18 cellular contexts compared by ENCODE assay signal in the genomic region with DNA sequence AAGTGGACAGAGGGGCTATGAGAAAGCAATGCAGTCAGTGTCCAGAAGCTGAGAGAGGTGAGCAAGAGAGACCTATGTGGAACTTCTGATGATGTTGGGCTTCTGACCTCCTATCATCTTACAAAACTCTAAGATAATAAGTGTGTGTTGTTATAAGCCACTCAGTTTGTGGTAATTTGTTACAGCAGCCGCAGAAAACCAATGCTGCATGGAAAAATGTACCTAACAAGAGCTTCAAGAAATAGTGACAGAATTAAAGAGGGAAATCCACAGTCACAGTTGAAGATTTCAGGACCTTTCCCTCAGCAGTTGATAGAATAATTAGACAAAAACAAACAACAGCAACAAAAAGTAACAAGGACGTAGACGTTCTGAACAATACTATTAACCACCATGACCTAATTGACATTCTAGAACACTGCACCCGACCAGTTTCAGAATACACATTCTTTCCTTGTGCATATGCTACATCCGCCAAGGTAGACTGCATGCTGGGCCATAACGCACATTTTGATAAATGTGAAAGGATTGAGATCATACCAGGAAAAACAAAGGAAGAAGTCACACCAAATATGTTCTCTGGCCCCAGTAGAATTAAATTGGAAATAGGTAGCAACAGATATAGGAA. TPM values are rescaled to one million over a fixed set of nuclear protein-coding genes. Genes with fewer than 3 reads are reported as not detected.
A peak's percentile ranks its signal among the peaks of the same experiment; 100 is the strongest.
DNase-seq lines count a peak whose midpoint lies in the region; ATAC-seq, FAIRE-seq and TF ChIP-seq lines count a peak whose summit lies in the region.
"Had no signal": no experiment of that assay in that cellular context is flagged by ENCODE, and none has a peak within 500 bp of the region (broad histone marks: within the 10 kb centered on the region; RNA-seq: fewer than 3 reads in every experiment).

No MANE protein-coding gene starts in this region.

- SMC1A ChIA-PET in GM12878 (lab: Charles Lee; ENCODE audit: uncharacterized antibody, unreplicated experiment), result interaction anchor here (1.0 to 3.1 kb wide), 3 partner anchors 8 to 45 kb away, joined by 4 to 27 read pairs (median 4); no protein-coding TSS in a partner anchor

- H3K27ac Mint-ChIP-seq in activated T-cell treated with anti-CD3 and anti-CD28 coated beads, Interleukin-2, amount 50 U/mL, for 24 hours, result peak overlapping the region; percentile 98
- H3K27ac Mint-ChIP-seq in T-helper 1 cell treated with Interleukin-12 subunit alpha and Interleukin-12 subunit beta and Interleukin-4 antibody, amounts not matched to agents 30 μg/mL and 1 μg/mL, for 36 hours, result peak overlapping the region; percentile 97
- H3K27ac Mint-ChIP-seq in stimulated activated naive B cell treated with anti-CD40 and anti-IgM and Interleukin-4, amounts not matched to agents 10 μg/mL and 1 μg/mL and 100 μg/mL, for 72 hours, result peak overlapping the region; percentile 91
- H3K27ac Mint-ChIP-seq in glutamatergic neuron (ENCODE audit: unreplicated experiment), result no peak overlapping the region

- peak overlapping the region; percentile 86 for H3K4me3 Mint-ChIP-seq in activated T-cell treated with anti-CD3 and anti-CD28 coated beads, Interleukin-2, amount 50 U/mL, for 24 hours
- H3K4me3 Mint-ChIP-seq in T-helper 1 cell treated with Interleukin-12 subunit alpha and Interleukin-12 subunit beta and Interleukin-4 antibody, amounts not matched to agents 30 μg/mL and 1 μg/mL, for 36 hours, result peak overlapping the region; percentile 52
- H3K4me3 Mint-ChIP-seq in stimulated activated naive B cell treated with anti-CD40 and anti-IgM and Interleukin-4, amounts not matched to agents 10 μg/mL and 1 μg/mL and 100 μg/mL, for 72 hours, result peak overlapping the region in 1 of 2 donors; percentile 50
- H3K4me3 Mint-ChIP-seq in glutamatergic neuron (ENCODE audit: unreplicated experiment), result no peak overlapping the region

- no peak for DNase-seq in activated T-cell treated with anti-CD3 and anti-CD28 coated beads, Interleukin-2, amount 50 U/mL, for 24 hours
- no peak for DNase-seq in activated T-cell treated with anti-CD3 and anti-CD28 coated beads, Interleukin-2, amount 50 U/mL, for 1 hour
- DNase-seq in GM12878 (ENCODE audit: low read depth, low spot score), result no peak
- DNase-seq in stimulated activated naive B cell treated with anti-CD40 and anti-IgM and Interleukin-4, amounts not matched to agents 10 μg/mL and 1 μg/mL and 100 μg/mL, for 72 hours, result no peak
- no peak for DNase-seq in glutamatergic neuron
- DNase-seq in OCI-M1 (lab: John Stamatoyannopoulos, UW), result no peak
- no peak for DNase-seq in midbrain (lab: John Stamatoyannopoulos, UW)
- DNase-seq: activated gamma-delta T cell treated with Interleukin-2 at 50 U/mL for 16 hours; effector CD8-positive, alpha-beta T cell; GDM1; hippocampal formation; NCI-H2029; NCI-H748 treated with DMSO at 0.1 percent for 48 hours; psoas muscle; tibial artery had no signal

- peaks cover 20% of the 10 kb centered on the region for H3K36me3 Mint-ChIP-seq in activated T-cell treated with anti-CD3 and anti-CD28 coated beads, Interleukin-2, amount 50 U/mL, for 24 hours (ENCODE audit: low read depth)
- peaks cover 36% of the 10 kb centered on the region for H3K36me3 Mint-ChIP-seq in T-helper 1 cell treated with Interleukin-12 subunit alpha and Interleukin-12 subunit beta and Interleukin-4 antibody, amounts not matched to agents 30 μg/mL and 1 μg/mL, for 36 hours (ENCODE audit: low read depth)
- peaks cover 0 to 12% of the 10 kb centered on the region in 2 donors for H3K36me3 Mint-ChIP-seq in stimulated activated naive B cell treated with anti-CD40 and anti-IgM and Interleukin-4, amounts not matched to agents 10 μg/mL and 1 μg/mL and 100 μg/mL, for 72 hours
- H3K36me3 Mint-ChIP-seq in glutamatergic neuron (ENCODE audit: unreplicated experiment), result no peaks in the 10 kb centered on the region

- in situ Hi-C loops in GM12878 (cut with MboI), result no loop called here

- H4K20me1 ChIP-seq in GM12878 (ENCODE audit: control insufficient read depth, insufficient read depth), result no peaks in the 10 kb centered on the region

- H2AFZ ChIP-seq in GM12878 (ENCODE audit: control insufficient read depth, low read depth, low read length), result no peak overlapping the region

- peaks cover 38% of the 10 kb centered on the region for H3K79me2 ChIP-seq in GM12878 (ENCODE audit: control insufficient read depth, insufficient read depth, low read length)

- BruUV-seq in GM12878 (replicated peaks; lab: Mats Ljungman, UMichigan), result no TSS peak

- ATAC-seq in GM12878, result no peak
- no peak for ATAC-seq in stimulated activated naive B cell treated with anti-CD40 and anti-IgM and Interleukin-4, amounts not matched to agents 10 μg/mL and 1 μg/mL and 100 μg/mL, for 72 hours (replicated peaks)
- ATAC-seq: A549, psoas muscle had no signal

- 95% methylated on average over 6 of the region's 6 CpGs for WGBS in GM12878 (ENCODE audit: insufficient coverage, insufficient replicate concordance, low lambda C conversion rate, missing lambda C conversion rate)

- peaks cover 93% of the 10 kb centered on the region for H3K4me1 Mint-ChIP-seq in activated T-cell treated with anti-CD3 and anti-CD28 coated beads, Interleukin-2, amount 50 U/mL, for 24 hours (ENCODE audit: low read depth)
- H3K4me1 Mint-ChIP-seq in T-helper 1 cell treated with Interleukin-12 subunit alpha and Interleukin-12 subunit beta and Interleukin-4 antibody, amounts not matched to agents 30 μg/mL and 1 μg/mL, for 36 hours (ENCODE audit: low read depth), result peaks cover 58% of the 10 kb centered on the region
- peaks cover 56 to 79% of the 10 kb centered on the region in 2 donors for H3K4me1 Mint-ChIP-seq in stimulated activated naive B cell treated with anti-CD40 and anti-IgM and Interleukin-4, amounts not matched to agents 10 μg/mL and 1 μg/mL and 100 μg/mL, for 72 hours
- peaks cover 22% of the 10 kb centered on the region for H3K4me1 Mint-ChIP-seq in glutamatergic neuron (ENCODE audit: low read depth, unreplicated experiment)

- no peak overlapping the region; the same call in 1 of the 2 replicates for H3K4me3 ChIP-seq in GM12878
- H3K4me3 ChIP-seq: A549, psoas muscle, tibial artery had no signal

- CTCF ChIA-PET in GM12878 (lab: Yijun Ruan, JAX), result interaction anchor here (3.5 kb wide), 1 partner anchor 9 kb away, joined by 28 read pairs; no protein-coding TSS in a partner anchor

- no peaks in the 10 kb centered on the region for H3K9me3 Mint-ChIP-seq in activated T-cell treated with anti-CD3 and anti-CD28 coated beads, Interleukin-2, amount 50 U/mL, for 24 hours
- H3K9me3 Mint-ChIP-seq in T-helper 1 cell treated with Interleukin-12 subunit alpha and Interleukin-12 subunit beta and Interleukin-4 antibody, amounts not matched to agents 30 μg/mL and 1 μg/mL, for 36 hours, result no peaks in the 10 kb centered on the region
- peaks cover 0 to 2% of the 10 kb centered on the region in 2 donors for H3K9me3 Mint-ChIP-seq in stimulated activated naive B cell treated with anti-CD40 and anti-IgM and Interleukin-4, amounts not matched to agents 10 μg/mL and 1 μg/mL and 100 μg/mL, for 72 hours
- H3K9me3 Mint-ChIP-seq in glutamatergic neuron (ENCODE audit: unreplicated experiment), result peaks cover 1% of the 10 kb centered on the region

- no peak overlapping the region for H3K27ac ChIP-seq in GM12878 (ENCODE audit: control insufficient read depth, insufficient read depth)
- H3K27ac ChIP-seq: A549, psoas muscle, tibial artery had no signal

- RAD21 ChIA-PET in GM12878 (lab: Charles Lee; ENCODE audit: unreplicated experiment), result interaction anchor here (4.5 kb wide), 1 partner anchor 11 kb away, joined by 33 read pairs; no protein-coding TSS in a partner anchor

- no peak overlapping the region; the same call in 1 of the 2 replicates for H3K4me2 ChIP-seq in GM12878 (ENCODE audit: control insufficient read depth, insufficient read depth)
- H3K4me2 ChIP-seq: A549 had no signal

- TF ChIP-seq CTCF in GM12878 (IDR thresholded peaks at IDR 0.05 in 2 of 3, conservative IDR thresholded peaks at IDR 0.05 in 1 of 3; ENCODE audit: control insufficient read depth in 2 of 3, extremely low read depth in 1 of 3, insufficient read depth in 1 of 3, low read depth in 3 of 3, low read length in 3 of 3) (no peak), glutamatergic neuron (IDR thresholded peaks at IDR 0.05; ENCODE audit: partially characterized antibody, unreplicated experiment) (no peak)

- H3K9me3 ChIP-seq in GM12878 (replicated peaks; ENCODE audit: control insufficient read depth, insufficient read depth, low read length), result no peaks in the 10 kb centered on the region
- H3K9me3 ChIP-seq: A549, psoas muscle, tibial artery had no signal

- TF ChIP-seq RAD21 in GM12878 (IDR thresholded peaks at IDR 0.05; ENCODE audit: insufficient read depth, low read depth, low read length), result no peak

- no peak overlapping the region for H3K9ac ChIP-seq in GM12878 (ENCODE audit: control insufficient read depth, insufficient read depth, low read length)

- peaks cover 58% of the 10 kb centered on the region for H3K4me1 ChIP-seq in GM12878 (ENCODE audit: control insufficient read depth, insufficient read depth, low read length)

- no peak for TF ChIP-seq EP300 in GM12878 (IDR thresholded peaks at IDR 0.05; ENCODE audit: borderline replicate concordance in 1 of 2, control insufficient read depth in 1 of 2, low read depth in 2 of 2, low read length in 2 of 2)

- H3K27me3 ChIP-seq in GM12878 (replicated peaks in 1 of 2; ENCODE audit: control insufficient read depth in 2 of 2, insufficient read depth in 2 of 2, low read length in 1 of 2), result no peaks in the 10 kb centered on the region
- H3K27me3 ChIP-seq: tibial artery had no signal

- H3K36me3 ChIP-seq in GM12878 (ENCODE audit: control insufficient read depth in 2 of 2, insufficient read depth in 2 of 2, low read length in 1 of 2), result no peaks in the 10 kb centered on the region
- H3K36me3 ChIP-seq: tibial artery had no signal

- TF ChIP-seq POLR2A in GM12878 (IDR thresholded peaks at IDR 0.05; ENCODE audit: low read depth, low read length), result no peak

- no peak for FAIRE-seq in GM12878 (lab: Jason Lieb, UNC)
- FAIRE-seq: A549, bronchial epithelial cell had no signal

- no peaks in the 10 kb centered on the region for H3K27me3 Mint-ChIP-seq in activated T-cell treated with anti-CD3 and anti-CD28 coated beads, Interleukin-2, amount 50 U/mL, for 24 hours
- H3K27me3 Mint-ChIP-seq in T-helper 1 cell treated with Interleukin-12 subunit alpha and Interleukin-12 subunit beta and Interleukin-4 antibody, amounts not matched to agents 30 μg/mL and 1 μg/mL, for 36 hours (ENCODE audit: low read depth), result no peaks in the 10 kb centered on the region
- H3K27me3 Mint-ChIP-seq in stimulated activated naive B cell treated with anti-CD40 and anti-IgM and Interleukin-4, amounts not matched to agents 10 μg/mL and 1 μg/mL and 100 μg/mL, for 72 hours, result no peaks in the 10 kb centered on the region
- no peaks in the 10 kb centered on the region for H3K27me3 Mint-ChIP-seq in glutamatergic neuron (ENCODE audit: unreplicated experiment)

- POLR2A ChIA-PET in GM12878 (lab: Charles Lee), result interaction anchor here (0.5 to 6.4 kb wide), 2 partner anchors 10 to 533 kb away, joined by 3 to 51 read pairs; no protein-coding TSS in a partner anchor

- intact Hi-C loops in GM12878 (cut with micrococcal nuclease; ENCODE audit: unreplicated experiment), result no loop called here

RNA-seq across cellular contexts. Expression of gene EVL, which starts 1.8 kb away (rescaled TPM):
- 1,242 and 1,365 TPM in 2 replicates for total RNA-seq in GM12878 (2013; cell fraction: nucleolus; rRNA removed)
- total RNA-seq in GM12878 (2014; rRNA removed) (92.2 and 98.6 TPM in 2 replicates), GM12878 (2014; rRNA removed; fragmentation: Illumina TruSeq; extraction: Trizol) (87.4 and 87.6 TPM in 2 replicates), GM12878 (2021) (104 and 112 TPM in 2 replicates), glutamatergic neuron (ENCODE audit: unreplicated experiment) (381 TPM)
- 102 TPM for polyA plus RNA-seq in GM12878 (2011; ENCODE audit: low read depth)
- polyA plus RNA-seq in GM12878 (2011; rRNA removed) (226 and 341 TPM in 2 replicates), GM12878 (2014; fragmentation: Illumina TruSeq; extraction: Trizol) (115 and 128 TPM in 2 replicates), GM12878 (2014; fragmentation: Nextera tagmentation; extraction: Ambion mirVana) (10 to 100 TPM; 11.9 to 13.6 TPM), GM12878 (2014; rRNA removed) (118 and 128 TPM in 2 replicates), GM12878 (2016; fragmentation: Nextera tagmentation; extraction: Ambion mirVana) (10 to 100 TPM; 33.5 to 35.4 TPM)
- polyA plus RNA-seq in GM12878 (2011; cell fraction: cytosol; rRNA removed), result 282 and 297 TPM in 2 replicates
- 1,111 and 1,225 TPM in 2 replicates for polyA plus RNA-seq in GM12878 (2011; cell fraction: nucleus; rRNA removed)
- polyA plus RNA-seq in GM12878 (2012), result 138 and 162 TPM in 2 replicates
- 273 and 309 TPM in 2 replicates for polyA minus RNA-seq in GM12878 (2011; rRNA and poly(A)+ RNA removed)
- polyA minus RNA-seq in GM12878 (2011; cell fraction: cytosol; rRNA and poly(A)+ RNA removed), result 71.8 and 79.0 TPM in 2 replicates
- 230 and 324 TPM in 2 replicates for polyA minus RNA-seq in GM12878 (2011; cell fraction: nucleus; rRNA and poly(A)+ RNA removed)
